ENCODE assay signal across 12 cellular contexts in the genomic region with DNA sequence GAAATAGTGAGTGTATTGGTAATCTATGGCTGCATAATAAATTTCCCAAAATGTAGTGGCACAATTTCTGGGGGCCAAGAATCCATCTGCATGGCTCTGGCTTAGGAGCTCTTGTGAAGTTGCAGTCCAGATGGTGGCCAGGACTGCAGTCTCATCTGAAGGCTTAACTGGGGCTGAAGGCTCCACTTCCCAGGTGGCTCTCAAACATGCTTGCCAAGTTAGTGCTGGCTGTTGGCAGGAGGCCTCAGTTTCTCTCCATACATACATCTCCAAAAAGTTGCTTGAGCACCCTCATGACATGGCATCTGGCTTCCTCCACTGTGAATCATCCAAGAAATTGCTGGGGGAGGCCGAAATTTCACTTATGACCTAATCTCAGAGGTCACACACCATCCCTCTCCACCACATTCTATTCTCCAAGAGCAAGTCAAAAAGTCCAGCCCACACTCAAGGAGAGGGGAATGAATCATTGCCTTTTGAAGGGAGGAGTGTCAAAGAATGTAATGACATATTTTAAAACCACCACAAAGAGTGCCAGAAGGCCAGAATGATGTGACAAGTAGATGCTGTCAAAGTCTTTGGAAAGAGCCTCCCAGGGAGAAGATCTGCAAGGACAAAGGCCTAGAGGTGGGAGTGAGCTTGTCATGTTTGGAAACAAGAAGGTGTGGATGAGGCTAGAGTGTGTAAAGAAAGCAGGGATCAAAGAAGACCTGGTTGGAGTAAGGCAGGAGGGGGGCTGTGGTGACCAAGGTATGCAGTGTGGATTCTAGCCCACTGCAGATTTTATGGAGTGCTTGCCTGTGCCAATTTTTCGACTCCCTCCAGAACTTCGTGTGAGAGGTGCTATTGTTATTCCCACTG.
DNase-seq lines count a peak whose midpoint lies in the region; ATAC-seq and TF ChIP-seq lines count a peak whose summit lies in the region.
"Had no signal": no experiment of that assay in that cellular context is flagged by ENCODE, and none has a peak within 500 bp of the region (broad histone marks: within the 10 kb centered on the region; RNA-seq: fewer than 3 reads in every experiment).

No MANE protein-coding gene starts in this region.

- H3K27me3 ChIP-seq in lung (ENCODE audit: control insufficient read depth, insufficient read depth), result no peaks in the 10 kb centered on the region

- POLR2A ChIA-PET in GM10248 (lab: Yijun Ruan, JAX), result no interaction called here

- DNase-seq in AG08395 (ENCODE audit: low spot score) (peak; percentile 89), HS-27A (ENCODE audit: low read depth) (peak; percentile 92), cardiac fibroblast (ENCODE audit: low read depth in 2 of 2) (peak; percentile 95 to 96), lung (ENCODE audit: low spot score) (no peak), activated gamma-delta T cell (lab: John Stamatoyannopoulos, UW) (no peak), GM10248 (ENCODE audit: extremely low spot score) (no peak), OCI-M2 (lab: John Stamatoyannopoulos, UW; ENCODE audit: unreplicated experiment) (no peak)
- no peak for DNase-seq in stimulated activated CD4-positive, alpha-beta T cell treated with anti-CD3 and anti-CD28 coated beads, Interleukin-2, amount 100 ng/mL, for 48 hours
- DNase-seq: activated CD4-positive, alpha-beta T cell treated with anti-CD3 and anti-CD28 coated beads, Interleukin-2, amount 10 ng/mL, durations not matched to agents 7 days and 5 days; erythroblast; midbrain; stimulated activated naive CD4-positive, alpha-beta T cell had no signal

- H3K4me1 ChIP-seq in lung (ENCODE audit: control insufficient read depth in 2 of 2, insufficient read depth in 2 of 2, low read length in 2 of 2), result peaks cover 0 to 3% of the 10 kb centered on the region in 2 donors

- peak; percentile 59 for ATAC-seq in lung (ENCODE audit: insufficient read depth, low FRiP score)

- no peaks in the 10 kb centered on the region for H3K36me3 ChIP-seq in lung (ENCODE audit: control insufficient read depth in 2 of 2, insufficient read depth in 2 of 2, low read length in 2 of 2)

- H3K27ac ChIP-seq in lung (ENCODE audit: low read depth in 1 of 2, low read length in 1 of 2), result no peak overlapping the region

- H3K4me3 ChIP-seq in cardiac fibroblast (replicated peaks in 1 of 2; ENCODE audit: low read depth in 2 of 2, low read length in 2 of 2), result no peak overlapping the region
- H3K4me3 ChIP-seq in lung, result no peak overlapping the region

- H3K9me3 ChIP-seq in lung (ENCODE audit: control insufficient read depth in 2 of 2, insufficient read depth in 1 of 2, low read length in 1 of 2), result peaks cover 0 to 2% of the 10 kb centered on the region in 2 donors

- CTCF ChIA-PET in GM10248 (lab: Yijun Ruan, JAX), result no interaction called here

- WGBS in lung, 2 donors, result 49 to 52% methylated on average over 3 of the region's 3 CpGs

- TF ChIP-seq CTCF in cardiac fibroblast (IDR thresholded peaks at IDR 0.05; ENCODE audit: low read depth, low read length) (no peak), lung (IDR thresholded peaks at IDR 0.05; ENCODE audit: control extremely low read depth, extremely low read depth) (no peak), GM10248 (IDR thresholded peaks at IDR 0.05; ENCODE audit: control extremely low read depth, extremely low read depth, low read depth, missing control alignments) (no peak)

Comparison
In these comparisons a context has a peak if more than half of its experiments do, and no peak if none do; other contexts are left out.
1. DNase-seq: peak in AG08395 (single experiment), HS-27A (single experiment) and cardiac fibroblast (2 of 2); none in lung (single experiment), stimulated activated CD4-positive, alpha-beta T cell treated with anti-CD3 and anti-CD28 coated beads, Interleukin-2, amount 100 ng/mL, for 48 hours (0 of 2), activated gamma-delta T cell (single experiment), GM10248 (single experiment) and OCI-M2 (single experiment).